In the genomic region with DNA sequence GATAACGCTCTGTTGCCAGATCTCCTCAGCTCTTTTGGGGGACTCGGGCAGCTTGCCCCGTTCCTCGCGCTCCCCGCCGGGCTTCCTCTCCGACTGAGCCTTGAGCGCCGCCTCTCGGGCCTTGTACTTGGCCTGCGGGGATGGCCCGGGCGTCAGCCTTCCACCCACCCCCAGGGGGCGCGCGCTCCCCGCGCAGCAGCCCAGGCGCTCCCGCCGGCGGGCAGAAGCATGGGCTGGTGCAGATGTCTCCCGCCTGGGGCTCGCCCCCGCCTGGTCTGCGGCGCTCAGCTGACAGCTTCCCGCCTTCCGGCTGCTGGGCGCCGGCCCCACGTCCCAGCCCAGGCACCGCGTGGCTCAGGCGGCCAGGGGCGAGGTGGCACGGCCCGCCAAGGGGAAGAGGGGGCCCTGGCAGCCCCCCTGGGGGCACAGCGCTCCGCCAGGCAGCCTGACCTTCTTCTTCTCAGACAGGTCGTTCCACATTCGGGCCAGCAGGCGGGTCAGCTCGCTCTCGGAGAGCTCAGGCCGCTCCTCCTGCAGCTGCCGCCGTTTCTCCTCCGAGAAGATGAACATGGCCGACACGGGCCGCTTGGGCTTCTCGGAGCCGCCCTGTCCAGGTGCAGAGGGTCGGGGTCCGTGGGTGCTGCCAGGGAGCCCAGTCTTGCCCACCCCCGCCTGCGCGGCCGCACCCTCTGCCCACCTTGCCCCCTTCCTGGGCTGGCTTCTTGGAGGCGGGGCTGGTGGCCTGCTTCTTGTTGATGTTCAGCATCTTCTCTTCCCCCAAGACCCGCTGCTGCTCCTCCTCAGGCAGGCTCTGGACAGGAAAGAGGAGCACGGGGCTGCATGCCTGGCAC, we compare ENCODE assay signal across 8 cellular contexts. TPM values are rescaled to one million over a fixed set of nuclear protein-coding genes. Genes with fewer than 3 reads are reported as not detected.
A peak's percentile ranks its signal among the peaks of the same experiment; 100 is the strongest.
DNase-seq lines count a peak whose midpoint lies in the region; ATAC-seq and TF ChIP-seq lines count a peak whose summit lies in the region.

No MANE protein-coding gene starts in this region.

- no peak overlapping the region for H3K4ac ChIP-seq in trophoblast cell (ENCODE audit: low read depth, low read length)

- H3K9me3 Mint-ChIP-seq in activated naive CD4-positive, alpha-beta T cell treated with anti-CD3 and anti-CD28 coated beads, Interleukin-2, amount 10 ng/mL, durations not matched to agents 7 days and 5 days = no peaks in the 10 kb centered on the region
- peaks cover 8% of the 10 kb centered on the region for H3K9me3 Mint-ChIP-seq in glutamatergic neuron (ENCODE audit: unreplicated experiment)

- no peak overlapping the region for H3K14ac ChIP-seq in trophoblast cell (ENCODE audit: low read length)

- H3K36me3 Mint-ChIP-seq in activated naive CD4-positive, alpha-beta T cell treated with anti-CD3 and anti-CD28 coated beads, Interleukin-2, amount 10 ng/mL, durations not matched to agents 7 days and 5 days = peaks cover 71% of the 10 kb centered on the region
- H3K36me3 Mint-ChIP-seq in glutamatergic neuron (ENCODE audit: unreplicated experiment) = no peaks in the 10 kb centered on the region

- no peaks in the 10 kb centered on the region for H3K27me3 Mint-ChIP-seq in activated naive CD4-positive, alpha-beta T cell treated with anti-CD3 and anti-CD28 coated beads, Interleukin-2, amount 10 ng/mL, durations not matched to agents 7 days and 5 days
- peaks cover 16% of the 10 kb centered on the region for H3K27me3 Mint-ChIP-seq in glutamatergic neuron (ENCODE audit: unreplicated experiment)

- H2AFZ ChIP-seq in trophoblast cell (ENCODE audit: insufficient read depth, low read length, poor library complexity) = no peak overlapping the region

- CTCF ChIA-PET in activated naive CD4-positive, alpha-beta T cell treated with anti-CD3 and anti-CD28 coated beads, Interleukin-2, amount 10 ng/mL, durations not matched to agents 7 days and 5 days (lab: Charles Lee) = interaction anchor here (0.6 to 4.8 kb wide), 32 partner anchors 8 to 313 kb away, joined by 3 to 47 read pairs (median 4); a partner anchor contains a TSS

- ATAC-seq in GM19438 (IDR thresholded peaks at IDR 0.05; ENCODE audit: low read depth, unreplicated experiment) = peak; percentile 69

- H3K4me3 ChIP-seq in HUES64 (ENCODE audit: low read length) (no peak overlapping the region), trophoblast cell (ENCODE audit: low read depth, low read length) (no peak overlapping the region), transverse colon (no peak overlapping the region)

- no peak overlapping the region for H4K91ac ChIP-seq in trophoblast cell (ENCODE audit: low read depth, low read length)

- no peak for TF ChIP-seq EP300 in transverse colon (IDR thresholded peaks at IDR 0.05; ENCODE audit: low read depth)

- peak overlapping the region; percentile 53 for H3K4me3 Mint-ChIP-seq in activated naive CD4-positive, alpha-beta T cell treated with anti-CD3 and anti-CD28 coated beads, Interleukin-2, amount 10 ng/mL, durations not matched to agents 7 days and 5 days
- no peak overlapping the region for H3K4me3 Mint-ChIP-seq in glutamatergic neuron (ENCODE audit: unreplicated experiment)

- in situ Hi-C loops in transverse colon (cut with MboI; ENCODE audit: low pct_ligation_motif_present in 1 of 4, low pct_unique_long_range_greater_than_20kb in 1 of 4, low sequenced_read_pairs in 3 of 4) = loop anchor here in 2 of 4 donors (5.0 to 10.0 kb wide), 2 partner anchors 114 to 122 kb away; a partner anchor contains a TSS

- H3K4me1 Mint-ChIP-seq in activated naive CD4-positive, alpha-beta T cell treated with anti-CD3 and anti-CD28 coated beads, Interleukin-2, amount 10 ng/mL, durations not matched to agents 7 days and 5 days = peaks cover 59% of the 10 kb centered on the region
- peaks cover 14% of the 10 kb centered on the region for H3K4me1 Mint-ChIP-seq in glutamatergic neuron (ENCODE audit: low read depth, unreplicated experiment)

- peak; percentile 27 for TF ChIP-seq CTCF in C4-2B (conservative IDR thresholded peaks at IDR 0.05)
- TF ChIP-seq CTCF in glutamatergic neuron (IDR thresholded peaks at IDR 0.05; ENCODE audit: partially characterized antibody, unreplicated experiment) = peak; percentile 99
- peak; percentile 94 to 100 (median 99) for TF ChIP-seq CTCF in transverse colon (IDR thresholded peaks at IDR 0.05)

- H2BK120ac ChIP-seq in trophoblast cell (ENCODE audit: insufficient read depth, low read length, poor library complexity) = no peak overlapping the region

- TF ChIP-seq POLR2A in transverse colon (IDR thresholded peaks at IDR 0.05) = no peak

- no peaks in the 10 kb centered on the region for H3K27me3 ChIP-seq in HUES64 (ENCODE audit: insufficient read depth, low read length)
- H3K27me3 ChIP-seq in trophoblast cell (ENCODE audit: insufficient read depth, low read length) = no peaks in the 10 kb centered on the region
- H3K27me3 ChIP-seq in transverse colon = no peaks in the 10 kb centered on the region

- no peak overlapping the region for H2BK12ac ChIP-seq in trophoblast cell (ENCODE audit: low read length)

- H2AK5ac ChIP-seq in trophoblast cell (ENCODE audit: low read length) = no peak overlapping the region

- DNase-seq in SK-N-DZ (ENCODE audit: low spot score) = peak; percentile 91
- DNase-seq in activated naive CD4-positive, alpha-beta T cell treated with anti-CD3 and anti-CD28 coated beads, Interleukin-2, amount 10 ng/mL, durations not matched to agents 7 days and 5 days = peak; percentile 93
- DNase-seq in glutamatergic neuron = peak; percentile 93
- peak; percentile 82 to 92 for DNase-seq in trophoblast cell
- peak; percentile 92 for DNase-seq in transverse colon

- no peak overlapping the region for H2BK5ac ChIP-seq in trophoblast cell (ENCODE audit: low read depth, low read length, poor library complexity)

- H3K27ac ChIP-seq in C4-2B (no peak overlapping the region), HUES64 (ENCODE audit: low read depth, low read length) (peak overlapping the region; percentile 63; the same call in 1 of the 2 replicates), trophoblast cell (ENCODE audit: low read depth, low read length) (no peak overlapping the region), transverse colon (peak overlapping the region; percentile 25 to 69 (median 59))

- no peaks in the 10 kb centered on the region for H3K79me2 ChIP-seq in trophoblast cell (ENCODE audit: control insufficient read depth, insufficient read depth, low read length, poor library complexity)

- H3K9me3 ChIP-seq in HUES64 (ENCODE audit: insufficient read depth, low read depth, low read length) = no peaks in the 10 kb centered on the region
- no peaks in the 10 kb centered on the region for H3K9me3 ChIP-seq in trophoblast cell (ENCODE audit: insufficient read depth, low read depth, low read length)
- H3K9me3 ChIP-seq in transverse colon = no peaks in the 10 kb centered on the region

- H3K79me1 ChIP-seq in trophoblast cell (ENCODE audit: low read length) = no peaks in the 10 kb centered on the region

- peak overlapping the region; percentile 9 for H4K8ac ChIP-seq in trophoblast cell (ENCODE audit: low read depth, low read length)

- peak overlapping the region; percentile 85 for H3K27ac Mint-ChIP-seq in activated naive CD4-positive, alpha-beta T cell treated with anti-CD3 and anti-CD28 coated beads, Interleukin-2, amount 10 ng/mL, durations not matched to agents 7 days and 5 days
- peak overlapping the region; percentile 28 for H3K27ac Mint-ChIP-seq in glutamatergic neuron (ENCODE audit: unreplicated experiment)

- H3K18ac ChIP-seq in trophoblast cell (ENCODE audit: low read length) = no peak overlapping the region

- intact Hi-C loops in transverse colon (cut with DNase I; ENCODE audit: low total_unique reads) = loop anchor here (2.0 kb wide), 1 partner anchor 120 kb away; no protein-coding TSS in a partner anchor

- no peak overlapping the region for H4K12ac ChIP-seq in trophoblast cell (ENCODE audit: low read depth, low read length)

- peaks cover 77% of the 10 kb centered on the region for H3K36me3 ChIP-seq in HUES64 (ENCODE audit: insufficient read depth, low read length)
- H3K36me3 ChIP-seq in trophoblast cell (ENCODE audit: control insufficient read depth in 1 of 2, insufficient read depth in 2 of 2, low read length in 2 of 2) = peaks cover 77 to 79% of the 10 kb centered on the region in 2 experiments
- peaks cover 0 to 29% (median 13%) of the 10 kb centered on the region in 4 donors for H3K36me3 ChIP-seq in transverse colon

- no peak overlapping the region for H3K23ac ChIP-seq in trophoblast cell (ENCODE audit: low read length)

- H3K4me2 ChIP-seq in trophoblast cell (ENCODE audit: low read length) = no peak overlapping the region

- 46% methylated on average over 64 of the region's 64 CpGs for WGBS in HUES64
- no CpG with 5 or more reads among the region's 64 CpGs for WGBS in trophoblast cell (ENCODE audit: extremely low coverage, insufficient coverage, insufficient read length)
- WGBS in transverse colon (ENCODE audit: low coverage in 1 of 2), 2 donors = 32% methylated on average over 46 of the region's 64 CpGs; no CpG with 5 or more reads in 1 of the 2 donors

- H3K4me1 ChIP-seq in HUES64 (ENCODE audit: insufficient read depth, low read length) (no peaks in the 10 kb centered on the region), trophoblast cell (ENCODE audit: control insufficient read depth in 1 of 2, insufficient read depth in 2 of 2, low read length in 2 of 2) (peaks cover 3 to 4% of the 10 kb centered on the region in 2 experiments), transverse colon (peaks cover 9 to 17% (median 13%) of the 10 kb centered on the region in 4 donors)

- H3K9ac ChIP-seq in HUES64 (ENCODE audit: low read depth, low read length) (no peak overlapping the region), trophoblast cell (ENCODE audit: low read length) (no peak overlapping the region)

RNA-seq across cellular contexts. Expression of a gene that starts 8.9 kb away (rescaled TPM):
- polyA plus RNA-seq in HUES64 (2013, experiment 1 of 2) = 78.3 TPM
- 65.2 TPM for polyA plus RNA-seq in HUES64 (2013, experiment 2 of 2)
- polyA plus RNA-seq in SK-N-DZ (2014; cell fraction: cytosol; rRNA removed) = 52.6 and 55.7 TPM in 2 replicates
- polyA plus RNA-seq in SK-N-DZ (2014; cell fraction: nucleus; rRNA removed) = 53.9 and 65.9 TPM in 2 replicates
- 97.6 TPM for total RNA-seq in glutamatergic neuron (ENCODE audit: unreplicated experiment)
- 57.0 and 58.2 TPM in 2 replicates for polyA plus RNA-seq in trophoblast cell (2013)
- 10 to 100 TPM; 49.4 to 61.6 (median 60.4) TPM for total RNA-seq in transverse colon

RNA-seq across cellular contexts. Expression of a gene that starts 10.9 kb away (rescaled TPM):
- polyA plus RNA-seq in HUES64 (2013, experiment 1 of 2) = 63.7 TPM
- 69.1 TPM for polyA plus RNA-seq in HUES64 (2013, experiment 2 of 2)
- polyA plus RNA-seq in SK-N-DZ (2014; cell fraction: cytosol; rRNA removed) = 65.3 and 79.4 TPM in 2 replicates
- polyA plus RNA-seq in SK-N-DZ (2014; cell fraction: nucleus; rRNA removed) = 83.0 and 87.0 TPM in 2 replicates
- total RNA-seq in glutamatergic neuron (ENCODE audit: unreplicated experiment) (146 TPM), transverse colon (10 to 100 TPM; 44.1 to 77.4 (median 52.3) TPM)
- polyA plus RNA-seq in trophoblast cell (2013) = 78.0 and 80.6 TPM in 2 replicates

RNA-seq across cellular contexts. Expression of a gene that starts 23.8 kb away (rescaled TPM):
- polyA plus RNA-seq in HUES64 (2013, experiment 1 of 2) = 17.6 TPM
- 16.2 TPM for polyA plus RNA-seq in HUES64 (2013, experiment 2 of 2)
- polyA plus RNA-seq in SK-N-DZ (2014; cell fraction: cytosol; rRNA removed) = 29.7 and 31.6 TPM in 2 replicates
- polyA plus RNA-seq in SK-N-DZ (2014; cell fraction: nucleus; rRNA removed) = 48.7 and 55.7 TPM in 2 replicates
- 52.1 TPM for total RNA-seq in glutamatergic neuron (ENCODE audit: unreplicated experiment)
- polyA plus RNA-seq in trophoblast cell (2013) = 36.3 and 39.2 TPM in 2 replicates
- 10 to 100 TPM; 53.4 to 70.5 (median 60.6) TPM for total RNA-seq in transverse colon

RNA-seq across cellular contexts. Expression of a gene that starts 40.1 kb away (rescaled TPM):
- not detected for polyA plus RNA-seq in HUES64 (2013, experiment 1 of 2)
- not detected for polyA plus RNA-seq in HUES64 (2013, experiment 2 of 2)
- 0.57 TPM in 1 of 2 replicates, not detected in the other for polyA plus RNA-seq in SK-N-DZ (2014; cell fraction: cytosol; rRNA removed)
- 0.16 and 0.39 TPM in 2 replicates for polyA plus RNA-seq in SK-N-DZ (2014; cell fraction: nucleus; rRNA removed)
- total RNA-seq in glutamatergic neuron (ENCODE audit: unreplicated experiment) (not detected), transverse colon (1 to 10 TPM in 2 of 4 donors, not detected in 2; 1.2 to 2.6 TPM)
- 0.30 and 0.35 TPM in 2 replicates for polyA plus RNA-seq in trophoblast cell (2013)

RNA-seq across cellular contexts. Expression of a gene that starts 57.4 kb away (rescaled TPM):
- not detected for polyA plus RNA-seq in HUES64 (2013, experiment 1 of 2)
- not detected for polyA plus RNA-seq in HUES64 (2013, experiment 2 of 2)
- 0.03 TPM in 1 of 2 replicates, not detected in the other for polyA plus RNA-seq in SK-N-DZ (2014; cell fraction: cytosol; rRNA removed)
- not detected in 2 replicates for polyA plus RNA-seq in SK-N-DZ (2014; cell fraction: nucleus; rRNA removed)
- total RNA-seq in glutamatergic neuron (ENCODE audit: unreplicated experiment) (not detected), transverse colon (not detected)
- polyA plus RNA-seq in trophoblast cell (2013) = 0.01 and 0.03 TPM in 2 replicates

Comparison
In these comparisons a context has a peak if more than half of its experiments do, and no peak if none do; other contexts are left out.
1. H3K27ac ChIP-seq: peak in HUES64 (single experiment) and transverse colon (4 of 4); none in C4-2B (single experiment) and trophoblast cell (single experiment).
2. CTCF ChIP-seq: peak in every context shown above with its lines; median percentile 99 in glutamatergic neuron; 99 in transverse colon; 27 in C4-2B.
3. Peak in every context shown above with its lines, with median percentiles within 50 percentile points of each other: DNase-seq.